1 cellular context compared by ENCODE assay signal in genomic region chr11:123239371-123240150, GRCh38.
TF ChIP-seq lines count a peak whose summit lies in the region.

No MANE protein-coding gene starts in this region.

TF ChIP-seq in IMR-90, 13 proteins besides CTCF, POLR2A, EP300 and RAD21:
- TF ChIP-seq NFE2L2 (IDR thresholded peaks at IDR 0.05; ENCODE audit: low read depth, low read length): no peak
- TF ChIP-seq FOS (IDR thresholded peaks at IDR 0.05; ENCODE audit: low read depth, low read length): peak; percentile 47; the same call in 1 of the 2 replicates
